23 cellular contexts compared by ENCODE assay signal in the genomic region with DNA sequence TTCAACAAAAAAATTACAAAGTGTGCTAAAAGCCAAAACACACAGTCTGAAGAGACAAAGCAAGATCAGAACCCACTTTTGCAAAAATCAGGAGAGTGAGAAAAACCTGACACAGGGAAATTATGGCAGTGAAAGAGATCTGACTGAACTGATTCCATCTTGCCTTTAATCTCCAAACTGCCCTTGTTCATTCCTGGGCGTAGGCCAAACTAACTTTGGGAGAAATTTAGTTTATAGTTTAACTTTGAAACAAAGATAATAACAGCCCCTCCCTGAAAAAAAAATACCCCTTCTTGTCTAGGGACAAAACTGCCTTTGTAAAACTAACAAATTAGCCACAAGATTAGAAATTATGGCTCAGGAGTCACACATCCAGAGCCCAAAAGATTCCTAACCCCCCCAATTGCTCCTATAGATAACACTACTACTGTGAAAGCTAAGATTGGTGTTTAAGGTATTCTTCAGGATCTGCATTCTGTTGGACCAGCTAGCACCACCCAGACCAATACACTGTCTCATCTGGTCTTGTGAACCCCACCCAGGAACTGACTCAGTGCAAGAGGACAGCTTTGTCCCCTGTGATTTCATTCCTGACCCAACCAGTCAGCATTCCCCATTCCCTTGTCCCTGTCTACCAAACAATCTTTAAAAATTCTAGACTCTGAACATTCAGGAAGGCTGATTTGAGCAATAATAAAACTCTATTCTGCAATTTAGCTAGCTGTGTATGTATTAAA.
DNase-seq lines count a peak whose midpoint lies in the region; ATAC-seq lines count a peak whose summit lies in the region.
"Had no signal": no experiment of that assay in that cellular context is flagged by ENCODE, and none has a peak within 500 bp of the region (broad histone marks: within the 10 kb centered on the region; RNA-seq: fewer than 3 reads in every experiment).

No MANE protein-coding gene starts in this region.

- H3K9ac ChIP-seq in adipocyte (ENCODE audit: low read length): peak overlapping the region; percentile 62

- H3K36me3 ChIP-seq in adipocyte (ENCODE audit: control insufficient read depth, insufficient read depth, low read length, severe bottlenecking) (no peaks in the 10 kb centered on the region), SJCRH30 (no peaks in the 10 kb centered on the region)

- ATAC-seq in left ventricle myocardium superior: peak; percentile 38
- no peak for ATAC-seq in Right ventricle myocardium inferior
- no peak for ATAC-seq in HG03159 (IDR thresholded peaks at IDR 0.05; ENCODE audit: unreplicated experiment)
- ATAC-seq: activated CD8-positive, alpha-beta T cell treated with anti-CD3 and anti-CD28 coated beads for 36 hours; activated T-cell treated with anti-CD3 and anti-CD28 coated beads, Interleukin-2, amount 50 U/mL, for 72 hours; naive thymus-derived CD8-positive, alpha-beta T cell; WTC11 had no signal

- H3K4me1 ChIP-seq in adipocyte (ENCODE audit: control insufficient read depth, insufficient read depth, low read length) (peaks cover 28% of the 10 kb centered on the region), SJCRH30 (peaks cover 3% of the 10 kb centered on the region; the same call in 1 of the 2 replicates)

- H3K4me3 ChIP-seq in adipocyte (ENCODE audit: low read length): no peak overlapping the region
- no peak overlapping the region for H3K4me3 ChIP-seq in SJCRH30
- H3K4me3 ChIP-seq: skin epidermis had no signal

- H3K9me3 ChIP-seq in adipocyte (ENCODE audit: control insufficient read depth, low read length) (no peaks in the 10 kb centered on the region), SJCRH30 (replicated peaks) (no peaks in the 10 kb centered on the region; the same call in 1 of the 2 replicates)

- no peak overlapping the region for H3K27ac ChIP-seq in SJCRH30
- H3K27ac ChIP-seq: skin epidermis had no signal

- DNase-seq in left ventricle myocardium superior (no peak), Right ventricle myocardium inferior (ENCODE audit: missing footprints) (no peak), adipocyte (ENCODE audit: low read depth) (peak; percentile 22), hepatic stellate cell (ENCODE audit: low spot score) (peak; percentile 19), SJCRH30 (no peak), DMS79 treated with DMSO at 0.1 percent for 48 hours (lab: John Stamatoyannopoulos, UW) (no peak), kidney glomerular epithelial cell (lab: John Stamatoyannopoulos, UW) (no peak)
- DNase-seq: 8988T; activated CD8-positive, alpha-beta T cell treated with anti-CD3 and anti-CD28 coated beads for 36 hours; activated T-cell treated with anti-CD3 and anti-CD28 coated beads, Interleukin-2, amount 50 U/mL, for 72 hours; dermis blood vessel endothelial cell; DMS153; KG1; naive thymus-derived CD8-positive, alpha-beta T cell; NCI-H1092; NCI-H2081 treated with DMSO at 0.1 percent for 48 hours; NCI-H510A treated with DMSO at 0.1 percent for 48 hours; SHP77; stimulated activated CD4-positive, alpha-beta T cell treated with anti-CD3 and anti-CD28 coated beads, Interleukin-4, amount 100 ng/mL, for 24 hours; substantia nigra had no signal

- intact Hi-C loops in left ventricle myocardium superior (cut with micrococcal nuclease) (no loop called here), Right ventricle myocardium inferior (cut with DNase I) (no loop called here)

- H3K27me3 ChIP-seq in adipocyte (replicated peaks; ENCODE audit: control insufficient read depth, insufficient read depth, low read length) (no peaks in the 10 kb centered on the region), SJCRH30 (no peaks in the 10 kb centered on the region)

Comparison
In these comparisons a context has a peak if more than half of its experiments do, and no peak if none do; other contexts are left out.
1. DNase-seq: peak in adipocyte (single experiment) and hepatic stellate cell (single experiment); none in left ventricle myocardium superior (single experiment), Right ventricle myocardium inferior (single experiment), SJCRH30 (0 of 2), DMS79 treated with DMSO at 0.1 percent for 48 hours (single experiment) and kidney glomerular epithelial cell (single experiment).